1 cellular context compared by ENCODE assay signal in the genomic region with DNA sequence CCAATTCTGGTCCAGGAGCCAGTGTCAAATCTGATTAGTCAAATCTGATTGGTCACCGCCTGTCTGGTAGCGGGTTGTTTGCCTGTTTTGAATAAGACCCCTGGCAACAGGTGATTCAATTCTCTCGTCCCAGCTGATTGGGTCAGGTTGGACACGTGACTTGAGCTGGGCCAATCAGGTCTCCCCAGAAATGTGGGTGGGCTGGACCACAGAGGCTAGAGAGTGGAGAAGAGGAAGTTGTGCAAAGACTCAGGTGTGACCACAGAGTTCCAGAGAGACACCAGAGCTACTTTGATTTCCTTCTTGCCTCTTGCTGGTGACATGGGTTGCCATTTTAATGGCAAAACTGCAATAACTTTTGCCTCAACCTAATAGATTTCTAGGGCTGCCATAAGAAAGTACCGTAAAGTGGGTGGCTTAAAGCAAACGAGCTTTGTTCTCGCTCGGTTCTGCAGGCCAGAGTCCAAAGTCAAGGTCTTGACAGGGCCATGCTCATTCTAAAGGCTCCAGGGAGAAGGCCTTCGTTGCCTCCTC.
TF ChIP-seq lines count a peak whose summit lies in the region.

No MANE protein-coding gene starts in this region.

TF ChIP-seq in H1, 55 proteins besides CTCF, POLR2A, EP300 and RAD21:
- TF ChIP-seq GABPA (IDR thresholded peaks at IDR 0.05; ENCODE audit: borderline replicate concordance, insufficient read depth, low read length) (no peak), TCF12 (IDR thresholded peaks at IDR 0.05; ENCODE audit: low read depth, low read length) (no peak), SP2 (IDR thresholded peaks at IDR 0.05; ENCODE audit: low read length) (no peak), NRF1 (IDR thresholded peaks at IDR 0.05; ENCODE audit: low read depth, low read length) (no peak), RNF2 (IDR thresholded peaks at IDR 0.05; ENCODE audit: borderline replicate concordance, low read depth, low read length, missing control alignments, poor library complexity, severe bottlenecking) (no peak), CHD1 (IDR thresholded peaks at IDR 0.05; ENCODE audit: low read depth, low read length) (no peak), TEAD4 (IDR thresholded peaks at IDR 0.05; ENCODE audit: low read depth, low read length) (no peak), HDAC2 (IDR thresholded peaks at IDR 0.05; ENCODE audit: borderline replicate concordance in 1 of 2, low read depth in 2 of 2, low read length in 2 of 2) (no peak), ZNF274 (IDR thresholded peaks at IDR 0.05; ENCODE audit: borderline replicate concordance, extremely low read depth, low read length) (no peak), SIRT6 (IDR thresholded peaks at IDR 0.05; ENCODE audit: low read length) (no peak), PHF8 (conservative IDR thresholded peaks at IDR 0.05; ENCODE audit: low read depth, low read length) (no peak), RFX5 (IDR thresholded peaks at IDR 0.05; ENCODE audit: borderline replicate concordance, low read depth, low read length) (peak; percentile 99), CHD2 (IDR thresholded peaks at IDR 0.05; ENCODE audit: low read length) (peak; percentile 67), CEBPB (IDR thresholded peaks at IDR 0.05; ENCODE audit: low read depth, low read length) (no peak), GTF2F1 (IDR thresholded peaks at IDR 0.05; ENCODE audit: borderline replicate concordance, low read depth, low read length) (no peak), HDAC6 (IDR thresholded peaks at IDR 0.05; ENCODE audit: low read depth, low read length) (no peak), SIN3A (conservative IDR thresholded peaks at IDR 0.05 in 1 of 2, IDR thresholded peaks at IDR 0.05 in 1 of 2; ENCODE audit: low read depth in 1 of 2, low read length in 2 of 2) (no peak), BACH1 (IDR thresholded peaks at IDR 0.05; ENCODE audit: low read length) (no peak), TAF7 (optimal IDR thresholded peaks at IDR 0.05; ENCODE audit: borderline replicate concordance, low read depth, low read length) (no peak), TAF1 (IDR thresholded peaks at IDR 0.05; ENCODE audit: low read depth, low read length) (no peak), BRCA1 (IDR thresholded peaks at IDR 0.05; ENCODE audit: low read depth, low read length) (no peak), MAFK (IDR thresholded peaks at IDR 0.05; ENCODE audit: low read depth, low read length) (no peak), CREB1 (IDR thresholded peaks at IDR 0.05) (peak; percentile 94), SP1 (IDR thresholded peaks at IDR 0.05; ENCODE audit: low read depth, low read length) (peak; percentile 83), EGR1 (IDR thresholded peaks at IDR 0.05; ENCODE audit: borderline replicate concordance, low read depth, low read length) (no peak), RXRA (IDR thresholded peaks at IDR 0.05; ENCODE audit: insufficient read depth, low read depth, low read length) (no peak), SIX5 (IDR thresholded peaks at IDR 0.05; ENCODE audit: low read depth, low read length) (no peak), JUND (IDR thresholded peaks at IDR 0.05; ENCODE audit: low read length) (no peak), CTBP2 (IDR thresholded peaks at IDR 0.05; ENCODE audit: borderline replicate concordance, insufficient read depth, insufficient read length, low read length) (no peak)
- TF ChIP-seq, protein P1, sequence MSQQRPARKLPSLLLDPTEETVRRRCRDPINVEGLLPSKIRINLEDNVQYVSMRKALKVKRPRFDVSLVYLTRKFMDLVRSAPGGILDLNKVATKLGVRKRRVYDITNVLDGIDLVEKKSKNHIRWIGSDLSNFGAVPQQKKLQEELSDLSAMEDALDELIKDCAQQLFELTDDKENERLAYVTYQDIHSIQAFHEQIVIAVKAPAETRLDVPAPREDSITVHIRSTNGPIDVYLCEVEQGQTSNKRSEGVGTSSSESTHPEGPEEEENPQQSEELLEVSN (IDR thresholded peaks at IDR 0.05): no peak
- TF ChIP-seq, protein P2, sequence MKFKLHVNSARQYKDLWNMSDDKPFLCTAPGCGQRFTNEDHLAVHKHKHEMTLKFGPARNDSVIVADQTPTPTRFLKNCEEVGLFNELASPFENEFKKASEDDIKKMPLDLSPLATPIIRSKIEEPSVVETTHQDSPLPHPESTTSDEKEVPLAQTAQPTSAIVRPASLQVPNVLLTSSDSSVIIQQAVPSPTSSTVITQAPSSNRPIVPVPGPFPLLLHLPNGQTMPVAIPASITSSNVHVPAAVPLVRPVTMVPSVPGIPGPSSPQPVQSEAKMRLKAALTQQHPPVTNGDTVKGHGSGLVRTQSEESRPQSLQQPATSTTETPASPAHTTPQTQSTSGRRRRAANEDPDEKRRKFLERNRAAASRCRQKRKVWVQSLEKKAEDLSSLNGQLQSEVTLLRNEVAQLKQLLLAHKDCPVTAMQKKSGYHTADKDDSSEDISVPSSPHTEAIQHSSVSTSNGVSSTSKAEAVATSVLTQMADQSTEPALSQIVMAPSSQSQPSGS (IDR thresholded peaks at IDR 0.05; ENCODE audit: low read length): no peak
- TF ChIP-seq, protein P3, sequence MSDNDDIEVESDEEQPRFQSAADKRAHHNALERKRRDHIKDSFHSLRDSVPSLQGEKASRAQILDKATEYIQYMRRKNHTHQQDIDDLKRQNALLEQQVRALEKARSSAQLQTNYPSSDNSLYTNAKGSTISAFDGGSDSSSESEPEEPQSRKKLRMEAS (IDR thresholded peaks at IDR 0.05): no peak
- TF ChIP-seq, protein P4, sequence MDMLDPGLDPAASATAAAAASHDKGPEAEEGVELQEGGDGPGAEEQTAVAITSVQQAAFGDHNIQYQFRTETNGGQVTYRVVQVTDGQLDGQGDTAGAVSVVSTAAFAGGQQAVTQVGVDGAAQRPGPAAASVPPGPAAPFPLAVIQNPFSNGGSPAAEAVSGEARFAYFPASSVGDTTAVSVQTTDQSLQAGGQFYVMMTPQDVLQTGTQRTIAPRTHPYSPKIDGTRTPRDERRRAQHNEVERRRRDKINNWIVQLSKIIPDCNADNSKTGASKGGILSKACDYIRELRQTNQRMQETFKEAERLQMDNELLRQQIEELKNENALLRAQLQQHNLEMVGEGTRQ (IDR thresholded peaks at IDR 0.05; ENCODE audit: low read length): peak; percentile 88
